In genomic region chr15:90036806-90037509, GRCh38 we compare ENCODE assay signal across 12 cellular contexts. TPM values are rescaled to one million over a fixed set of nuclear protein-coding genes. Genes with fewer than 3 reads are reported as not detected.
A peak's percentile ranks its signal among the peaks of the same experiment; 100 is the strongest.
DNase-seq lines count a peak whose midpoint lies in the region; ATAC-seq and TF ChIP-seq lines count a peak whose summit lies in the region.
"Had no signal": no experiment of that assay in that cellular context is flagged by ENCODE, and none has a peak within 500 bp of the region (broad histone marks: within the 10 kb centered on the region; RNA-seq: fewer than 3 reads in every experiment).

No MANE protein-coding gene starts in this region.

- TF ChIP-seq CTCF in CD4-positive, alpha-beta T cell (IDR thresholded peaks at IDR 0.05): no peak
- no peak for TF ChIP-seq CTCF in neutrophil (IDR thresholded peaks at IDR 0.05)
- TF ChIP-seq CTCF in GM20000 (IDR thresholded peaks at IDR 0.05; ENCODE audit: extremely low read depth, missing control alignments): no peak

- no peak overlapping the region for H3K27ac ChIP-seq in CD4-positive, alpha-beta T cell (ENCODE audit: low read depth, low read length)
- peak overlapping the region; percentile 82 for H3K27ac ChIP-seq in ectodermal cell (ENCODE audit: insufficient read depth, low read depth, low read length, poor library complexity, severe bottlenecking)
- peak overlapping the region; percentile 96 for H3K27ac ChIP-seq in neutrophil

- no peaks in the 10 kb centered on the region for H3K27me3 ChIP-seq in CD4-positive, alpha-beta T cell (ENCODE audit: control insufficient read depth, insufficient read depth, low read length)
- H3K27me3 ChIP-seq in ectodermal cell (ENCODE audit: control insufficient read depth, insufficient read depth, low read length, poor library complexity, severe bottlenecking) (no peaks in the 10 kb centered on the region), neutrophil (no peaks in the 10 kb centered on the region)

- H3K4me1 Mint-ChIP-seq in CD4-positive, alpha-beta T cell (ENCODE audit: low read depth): peaks cover 74% of the 10 kb centered on the region
- peaks cover 31 to 47% (median 34%) of the 10 kb centered on the region in 3 donors for H3K4me1 Mint-ChIP-seq in IgD-negative memory B cell

- intact Hi-C loops in CD4-positive, alpha-beta T cell (cut with DNase I, micrococcal nuclease): no loop called here

- DNase-seq in CD4-positive, alpha-beta T cell: no peak
- no peak for DNase-seq in GM20000 (ENCODE audit: low spot score)
- DNase-seq in GM03348 (ENCODE audit: low spot score): no peak
- DNase-seq in activated gamma-delta T cell treated with Interleukin-2 at 50 U/mL for 16 hours: no peak
- DNase-seq: Calu3, MM.1S, NCI-H2227 treated with DMSO at 0.1 percent for 48 hours, RPMI8226 had no signal

- H3K9me3 ChIP-seq in CD4-positive, alpha-beta T cell (ENCODE audit: control insufficient read depth, low read length): no peaks in the 10 kb centered on the region
- no peaks in the 10 kb centered on the region for H3K9me3 ChIP-seq in ectodermal cell (ENCODE audit: control insufficient read depth, low read length)
- no peaks in the 10 kb centered on the region for H3K9me3 ChIP-seq in neutrophil

- WGBS in ectodermal cell, 2 experiments: 78 to 85% methylated on average over 11 of the region's 11 CpGs

- ATAC-seq in CD4-positive, alpha-beta T cell (ENCODE audit: poor library complexity): no peak
- ATAC-seq in GM19452 (IDR thresholded peaks at IDR 0.05; ENCODE audit: unreplicated experiment): no peak

- no peaks in the 10 kb centered on the region for H3K27me3 Mint-ChIP-seq in CD4-positive, alpha-beta T cell
- H3K27me3 Mint-ChIP-seq in IgD-negative memory B cell: no peaks in the 10 kb centered on the region

- POLR2A ChIA-PET in CD4-positive, alpha-beta T cell (lab: Charles Lee): no interaction called here

- H3K4me3 Mint-ChIP-seq in CD4-positive, alpha-beta T cell: no peak overlapping the region
- H3K4me3 Mint-ChIP-seq in IgD-negative memory B cell: no peak overlapping the region

- no peaks in the 10 kb centered on the region for H3K9me3 Mint-ChIP-seq in CD4-positive, alpha-beta T cell
- H3K9me3 Mint-ChIP-seq in IgD-negative memory B cell: no peaks in the 10 kb centered on the region

- H3K27ac Mint-ChIP-seq in CD4-positive, alpha-beta T cell: peak overlapping the region; percentile 67
- H3K27ac Mint-ChIP-seq in IgD-negative memory B cell: peak overlapping the region in 2 of 3 donors; percentile 19 to 61

- H3K4me1 ChIP-seq in ectodermal cell (ENCODE audit: control insufficient read depth, insufficient read depth, low read length) (peaks cover 65% of the 10 kb centered on the region), neutrophil (ENCODE audit: control insufficient read depth in 1 of 2, insufficient read depth in 1 of 2, low read depth in 1 of 2, low read length in 1 of 2) (peaks cover 96 to 99% of the 10 kb centered on the region in 2 experiments)

- no peak overlapping the region for H3K4me3 ChIP-seq in ectodermal cell (ENCODE audit: insufficient read depth, low read depth, low read length)
- H3K4me3 ChIP-seq in neutrophil (ENCODE audit: low read depth in 1 of 2, low read length in 1 of 2): peak overlapping the region; percentile 30 to 47

- no peaks in the 10 kb centered on the region for H3K36me3 Mint-ChIP-seq in CD4-positive, alpha-beta T cell (ENCODE audit: low read depth)
- H3K36me3 Mint-ChIP-seq in IgD-negative memory B cell: peaks cover 2% of the 10 kb centered on the region

- H3K36me3 ChIP-seq in ectodermal cell (ENCODE audit: control insufficient read depth, insufficient read depth, low read length): no peaks in the 10 kb centered on the region
- H3K36me3 ChIP-seq in neutrophil: no peaks in the 10 kb centered on the region

- CTCF ChIA-PET in CD4-positive, alpha-beta T cell (lab: Charles Lee): no interaction called here

RNA-seq across cellular contexts. Expression of gene ZNF710, which starts 35.8 kb away (rescaled TPM):
- total RNA-seq in CD4-positive, alpha-beta T cell: 1 to 10 TPM; 6.5 to 7.7 TPM
- polyA plus RNA-seq in IgD-negative memory B cell: 3.6 TPM
- 55.1 TPM for polyA plus RNA-seq in ectodermal cell (2013, experiment 1 of 4)
- 53.2 TPM for polyA plus RNA-seq in ectodermal cell (2013, experiment 2 of 4)
- 43.3 TPM for polyA plus RNA-seq in ectodermal cell (2013, experiment 3 of 4)
- 44.0 TPM for polyA plus RNA-seq in ectodermal cell (2013, experiment 4 of 4)
